8 cellular contexts compared by ENCODE assay signal in the genomic region with DNA sequence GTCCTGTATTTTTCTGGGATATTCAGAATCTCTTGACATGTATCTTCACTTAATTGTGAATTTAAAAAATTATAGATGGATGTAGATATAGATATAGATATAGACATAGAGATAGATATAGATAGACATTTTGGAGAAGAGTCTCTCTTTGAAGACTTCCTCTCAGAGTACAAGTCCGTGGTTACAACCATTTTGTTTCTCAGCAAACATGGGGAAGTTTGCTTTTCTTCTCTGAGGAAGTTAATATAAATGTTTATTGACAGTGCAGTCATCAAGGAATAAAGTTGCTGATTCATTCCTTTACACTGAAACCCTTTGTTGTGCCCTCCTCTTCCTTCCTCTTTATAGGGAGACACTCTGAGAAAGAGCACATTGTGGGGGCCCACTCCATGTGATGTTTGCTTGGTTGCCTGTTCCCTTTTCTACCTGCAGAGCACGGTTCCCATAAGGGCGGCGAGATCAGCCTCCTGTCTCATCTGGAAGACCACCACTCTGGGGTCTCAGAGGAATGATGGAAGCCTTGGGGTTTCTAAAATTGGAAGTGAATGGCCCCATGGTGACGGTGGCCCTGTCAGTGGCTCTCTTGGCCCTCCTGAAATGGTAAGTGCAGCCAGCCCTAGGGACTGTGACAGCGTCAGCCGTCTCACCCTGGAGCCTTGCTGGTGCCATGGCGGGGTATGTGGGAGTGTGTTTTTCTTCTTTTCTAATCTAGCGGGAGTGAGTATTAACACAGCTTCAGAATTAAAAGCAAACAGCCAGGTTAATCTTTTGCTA. TPM values are rescaled to one million over a fixed set of nuclear protein-coding genes. Genes with fewer than 3 reads are reported as not detected.
A peak's percentile ranks its signal among the peaks of the same experiment; 100 is the strongest.
DNase-seq lines count a peak whose midpoint lies in the region; ATAC-seq and TF ChIP-seq lines count a peak whose summit lies in the region.

A gene (plus strand): TSS at position 385 of the 774 bp plus-strand sequence. CDS start 127 bp downstream, at position 512.

- POLR2A ChIA-PET in CD8-positive, alpha-beta memory T cell (lab: Charles Lee), result interaction anchor here (0.7 kb wide), 1 partner anchor 346 kb away, joined by 3 read pairs; no protein-coding TSS in a partner anchor
- POLR2A ChIA-PET in RWPE1 (lab: Yijun Ruan, JAX; ENCODE audit: low non-redundant PET), result no interaction called here

- H3K27me3 ChIP-seq in CD8-positive, alpha-beta memory T cell (ENCODE audit: insufficient read depth, low read length, poor library complexity, severe bottlenecking), result no peaks in the 10 kb centered on the region
- no peaks in the 10 kb centered on the region for H3K27me3 ChIP-seq in GM23338 (ENCODE audit: insufficient read depth)

- H3K36me3 Mint-ChIP-seq in CD8-positive, alpha-beta memory T cell, result peaks cover 0 to 16% (median 0%) of the 10 kb centered on the region in 3 donors
- H3K36me3 Mint-ChIP-seq in GM23338 (ENCODE audit: low read depth) (peaks cover 5% of the 10 kb centered on the region; the same call in 2 of the 3 replicates), osteocyte (ENCODE audit: unreplicated experiment) (no peaks in the 10 kb centered on the region)

- peak within 1 kb of the TSS; percentile 29 for H3K27ac ChIP-seq in CD8-positive, alpha-beta memory T cell (ENCODE audit: low read depth, low read length)
- H3K27ac ChIP-seq in GM23338 (ENCODE audit: low read depth) (no peak within 1 kb of the TSS), RWPE1 (no peak within 1 kb of the TSS)

- ATAC-seq in GM23338 (peak; percentile 32), esophagus mucosa (peak; percentile 56)

- H3K4me3 Mint-ChIP-seq in CD8-positive, alpha-beta memory T cell, result peak within 1 kb of the TSS; percentile 43 to 82 (median 66)
- H3K4me3 Mint-ChIP-seq in GM23338 (no peak within 1 kb of the TSS), osteocyte (ENCODE audit: unreplicated experiment) (no peak within 1 kb of the TSS)

- H3K9me3 Mint-ChIP-seq in CD8-positive, alpha-beta memory T cell, result peaks cover 0 to 5% (median 1%) of the 10 kb centered on the region in 5 donors
- H3K9me3 Mint-ChIP-seq in GM23338 (peaks cover 3% of the 10 kb centered on the region; the same call in 1 of the 3 replicates), osteocyte (ENCODE audit: unreplicated experiment) (peaks cover 2% of the 10 kb centered on the region)

- DNase-seq in CD8-positive, alpha-beta memory T cell, result no peak
- DNase-seq in GM23338 (ENCODE audit: low spot score) (no peak), SK-MEL-5 (ENCODE audit: low read depth, low spot score) (peak; percentile 22), osteocyte (ENCODE audit: extremely low spot score, unreplicated experiment) (no peak), RWPE1 (ENCODE audit: low spot score) (no peak), NCI-H1048 (lab: John Stamatoyannopoulos, UW) (no peak), NCI-H1930 (lab: John Stamatoyannopoulos, UW) (no peak)

- no peak for TF ChIP-seq CTCF in GM23338 (conservative IDR thresholded peaks at IDR 0.05; ENCODE audit: low read depth in 2 of 2)
- no peak for TF ChIP-seq CTCF in osteocyte (IDR thresholded peaks at IDR 0.05)
- TF ChIP-seq CTCF in RWPE1 (conservative IDR thresholded peaks at IDR 0.05; ENCODE audit: low read depth), result no peak

- no peaks in the 10 kb centered on the region for H4K20me1 ChIP-seq in GM23338 (replicated peaks; ENCODE audit: insufficient read depth)

- peaks cover 6 to 28% of the 10 kb centered on the region in 2 donors for H3K27me3 Mint-ChIP-seq in CD8-positive, alpha-beta memory T cell
- H3K27me3 Mint-ChIP-seq in GM23338 (ENCODE audit: insufficient read depth, low read depth, poor library complexity) (peaks cover 2% of the 10 kb centered on the region), osteocyte (ENCODE audit: unreplicated experiment) (peaks cover 21% of the 10 kb centered on the region)

- CTCF ChIA-PET in CD8-positive, alpha-beta memory T cell (lab: Charles Lee), result interaction anchor here (2.4 kb wide), 1 partner anchor 183 kb away, joined by 6 read pairs; no protein-coding TSS in a partner anchor
- CTCF ChIA-PET in RWPE1 (lab: Yijun Ruan, JAX), result no interaction called here

- peaks cover 7 to 27% (median 13%) of the 10 kb centered on the region in 3 donors for H3K4me1 Mint-ChIP-seq in CD8-positive, alpha-beta memory T cell
- H3K4me1 Mint-ChIP-seq in GM23338, result peaks cover 15% of the 10 kb centered on the region
- peaks cover 23% of the 10 kb centered on the region for H3K4me1 Mint-ChIP-seq in osteocyte (ENCODE audit: unreplicated experiment)

- in situ Hi-C loops in SK-MEL-5 (cut with HindIII; ENCODE audit: low pct_unique_long_range_greater_than_20kb, low sequenced_read_pairs), result no loop called here

- no peaks in the 10 kb centered on the region for H3K9me2 ChIP-seq in GM23338 (ENCODE audit: insufficient read depth)

- H3K4me2 ChIP-seq in GM23338, result no peak within 1 kb of the TSS

- no peak within 1 kb of the TSS for H3K4me3 ChIP-seq in CD8-positive, alpha-beta memory T cell (ENCODE audit: low read length)
- H3K4me3 ChIP-seq in GM23338, result no peak within 1 kb of the TSS

- H3F3A ChIP-seq in GM23338 (replicated peaks; ENCODE audit: low read depth), result no peaks in the 10 kb centered on the region

- H2AFZ ChIP-seq in GM23338, result peak within 1 kb of the TSS; percentile 38; the same call in 1 of the 2 replicates

- H3K27ac Mint-ChIP-seq in CD8-positive, alpha-beta memory T cell, result peak within 1 kb of the TSS; percentile 31 to 86 (median 76)
- H3K27ac Mint-ChIP-seq in GM23338, result no peak within 1 kb of the TSS
- peak within 1 kb of the TSS; percentile 83 for H3K27ac Mint-ChIP-seq in osteocyte (ENCODE audit: unreplicated experiment)

- no peaks in the 10 kb centered on the region for H3K36me3 ChIP-seq in CD8-positive, alpha-beta memory T cell (ENCODE audit: insufficient read depth, low read length)
- no peaks in the 10 kb centered on the region for H3K36me3 ChIP-seq in GM23338 (ENCODE audit: insufficient read depth)

- H3K9me3 ChIP-seq in CD8-positive, alpha-beta memory T cell (ENCODE audit: low read length), result no peaks in the 10 kb centered on the region

- H3K4me1 ChIP-seq in CD8-positive, alpha-beta memory T cell (ENCODE audit: insufficient read depth, low read length), result peaks cover 14% of the 10 kb centered on the region
- H3K4me1 ChIP-seq in GM23338 (ENCODE audit: insufficient read depth), result no peaks in the 10 kb centered on the region

- H3K79me2 ChIP-seq in GM23338 (replicated peaks; ENCODE audit: insufficient read depth), result no peaks in the 10 kb centered on the region

TF ChIP-seq in GM23338, 12 proteins besides CTCF, POLR2A, EP300 and RAD21 (continues in another document):
- TF ChIP-seq, protein P1, sequence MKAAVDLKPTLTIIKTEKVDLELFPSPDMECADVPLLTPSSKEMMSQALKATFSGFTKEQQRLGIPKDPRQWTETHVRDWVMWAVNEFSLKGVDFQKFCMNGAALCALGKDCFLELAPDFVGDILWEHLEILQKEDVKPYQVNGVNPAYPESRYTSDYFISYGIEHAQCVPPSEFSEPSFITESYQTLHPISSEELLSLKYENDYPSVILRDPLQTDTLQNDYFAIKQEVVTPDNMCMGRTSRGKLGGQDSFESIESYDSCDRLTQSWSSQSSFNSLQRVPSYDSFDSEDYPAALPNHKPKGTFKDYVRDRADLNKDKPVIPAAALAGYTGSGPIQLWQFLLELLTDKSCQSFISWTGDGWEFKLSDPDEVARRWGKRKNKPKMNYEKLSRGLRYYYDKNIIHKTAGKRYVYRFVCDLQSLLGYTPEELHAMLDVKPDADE (IDR thresholded peaks at IDR 0.05), result no peak
- no peak for TF ChIP-seq EZH2phosphoT487 (IDR thresholded peaks at IDR 0.05; ENCODE audit: unreplicated experiment)

RNA-seq across cellular contexts. Expression of the gene that starts here (rescaled TPM):
- total RNA-seq in CD8-positive, alpha-beta memory T cell, result 1 to 10 TPM; 1.7 to 2.1 TPM
- polyA plus RNA-seq in CD8-positive, alpha-beta memory T cell, result 2.9 TPM
- total RNA-seq in GM23338 (2014; rRNA removed; shearing (Covaris generic)), result 1.0 TPM in 1 of 2 replicates, not detected in the other
- polyA plus RNA-seq in GM23338 (2016; fragmentation: Nextera tagmentation; extraction: Ambion mirVana), result 0.89 and 1.3 TPM in 2 replicates
- 3.4 and 10.1 TPM in 2 replicates for total RNA-seq in SK-MEL-5 (2014; rRNA removed; shearing (Covaris generic))
- 0.56 and 3.1 TPM in 2 replicates for polyA plus RNA-seq in SK-MEL-5 (2015; cell fraction: cytosol; rRNA removed)
- 2.9 and 6.3 TPM in 2 replicates for polyA plus RNA-seq in SK-MEL-5 (2015; cell fraction: nucleus; rRNA removed)
- 10.8 TPM for total RNA-seq in esophagus mucosa
- total RNA-seq in osteocyte, result 2.9 and 3.5 TPM in 2 replicates

Comparison
In these comparisons a context has a peak if more than half of its experiments do, and no peak if none do; other contexts are left out.
1. H3K4me3 Mint-ChIP-seq: peak in CD8-positive, alpha-beta memory T cell (7 of 7); none in GM23338 (single experiment) and osteocyte (single experiment).